In the genomic region with DNA sequence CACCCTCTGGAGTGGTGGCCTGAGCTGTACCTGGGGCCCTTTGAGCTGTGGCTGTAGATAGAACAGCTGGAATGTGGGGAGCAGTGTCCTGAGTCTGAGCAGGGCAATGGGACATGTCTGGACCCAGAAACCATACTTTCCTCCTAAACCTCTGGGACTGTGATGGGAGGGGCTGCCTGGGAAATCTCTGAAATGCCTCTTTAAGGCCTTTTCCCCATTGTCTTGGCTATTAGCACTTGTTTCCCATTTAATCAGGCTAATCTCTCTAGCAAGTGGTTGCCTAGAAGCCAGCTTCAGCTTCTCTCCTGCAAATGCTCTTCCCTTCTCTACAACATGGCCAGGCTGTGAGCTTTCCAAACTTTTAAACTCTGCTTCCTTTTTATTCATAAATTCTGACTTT, we compare ENCODE assay signal across 38 cellular contexts. TPM values are rescaled to one million over a fixed set of nuclear protein-coding genes. Genes with fewer than 3 reads are reported as not detected.
"Had no signal": no experiment of that assay in that cellular context is flagged by ENCODE, and none has a peak within 500 bp of the region (broad histone marks: within the 10 kb centered on the region; RNA-seq: fewer than 3 reads in every experiment).

No MANE protein-coding gene starts in this region.

- H3K27me3 ChIP-seq: heart right ventricle, hepatocyte, neutrophil, ovary, right atrium auricular region, right lobe of liver, stomach, testis, thyroid gland, transverse colon, upper lobe of left lung, vagina had no signal

- H3K36me3 ChIP-seq: heart right ventricle, left ventricle myocardium inferior, neutrophil, ovary, right atrium auricular region, right lobe of liver, stomach, thyroid gland, transverse colon, upper lobe of left lung, vagina had no signal

- H3K27me3 Mint-ChIP-seq: naive thymus-derived CD4-positive, alpha-beta T cell; natural killer cell treated with Interleukin-12 subunit alpha and Interleukin-12 subunit beta and Interleukin-15 and Interleukin-18, amount 100 ng/mL, for 72 hours; progenitor cell of endocrine pancreas; stimulated activated naive B cell treated with anti-CD40 and anti-IgM and Interleukin-4, amounts not matched to agents 10 μg/mL and 1 μg/mL and 100 μg/mL, for 72 hours had no signal

- H3K27ac Mint-ChIP-seq: immature natural killer cell; naive thymus-derived CD4-positive, alpha-beta T cell; natural killer cell treated with Interleukin-12 subunit alpha and Interleukin-12 subunit beta and Interleukin-15 and Interleukin-18, amount 100 ng/mL, for 72 hours; progenitor cell of endocrine pancreas; stimulated activated naive B cell treated with anti-CD40 and anti-IgM and Interleukin-4, amounts not matched to agents 10 μg/mL and 1 μg/mL and 100 μg/mL, for 72 hours had no signal

- H3K4me3 Mint-ChIP-seq: immature natural killer cell; naive thymus-derived CD4-positive, alpha-beta T cell; natural killer cell treated with Interleukin-12 subunit alpha and Interleukin-12 subunit beta and Interleukin-15 and Interleukin-18, amount 100 ng/mL, for 72 hours; stimulated activated naive B cell treated with anti-CD40 and anti-IgM and Interleukin-4, amounts not matched to agents 10 μg/mL and 1 μg/mL and 100 μg/mL, for 72 hours had no signal

- DNase-seq: heart right ventricle; immature natural killer cell; kidney; left ventricle myocardium inferior; midbrain; mucosa of descending colon; naive thymus-derived CD4-positive, alpha-beta T cell; occipital lobe; ovary; right lobe of liver; stimulated activated CD4-positive, alpha-beta T cell treated with anti-CD3 and anti-CD28 coated beads, Interleukin-1b, Interleukin-23, amount 100 ng/mL, for 48 hours; stimulated activated CD4-positive, alpha-beta T cell treated with anti-CD3 and anti-CD28 coated beads, Interleukin-2, amount 100 ng/mL, for 48 hours; stimulated activated CD4-positive, alpha-beta T cell treated with anti-CD3 and anti-CD28 coated beads, Interleukin-4, amount 100 ng/mL, for 4 hours; stimulated activated CD8-positive, alpha-beta memory T cell treated with anti-CD3 and anti-CD28 coated beads, Interleukin-4, amount 100 ng/mL, for 48 hours; stimulated activated naive B cell treated with anti-CD40 and anti-IgM and Interleukin-4, amounts not matched to agents 10 μg/mL and 1 μg/mL and 100 μg/mL, for 72 hours; stimulated activated naive CD8-positive, alpha-beta T cell treated with anti-CD3 and anti-CD28 coated beads, Interleukin-15, Interleukin-2, amounts not matched to agents 100 U/mL and 50 U/mL, for 24 hours; stomach; testis; thyroid gland; transverse colon; upper lobe of left lung had no signal

- H3K4me2 ChIP-seq: hepatocyte, smooth muscle cell had no signal

- FAIRE-seq: islet of Langerhans, kidney had no signal

- H3K4me1 ChIP-seq: heart right ventricle, left ventricle myocardium inferior, right atrium auricular region, right lobe of liver, stomach, testis, thyroid gland, transverse colon, upper lobe of left lung, vagina had no signal

- H3K27ac ChIP-seq: heart right ventricle, hepatocyte, left ventricle myocardium inferior, neutrophil, ovary, right atrium auricular region, right lobe of liver, stomach, testis, thyroid gland, transverse colon, upper lobe of left lung, vagina had no signal

- ATAC-seq: heart right ventricle; mucosa of descending colon; naive thymus-derived CD4-positive, alpha-beta T cell; natural killer cell treated with Interleukin-12 subunit alpha and Interleukin-12 subunit beta and Interleukin-15 and Interleukin-18, amount 100 ng/mL, for 72 hours; right lobe of liver; stimulated activated naive B cell treated with anti-CD40 and anti-IgM and Interleukin-4, amounts not matched to agents 10 μg/mL and 1 μg/mL and 100 μg/mL, for 72 hours; stimulated activated naive CD8-positive, alpha-beta T cell treated with anti-CD3 and anti-CD28 coated beads, Interleukin-15, Interleukin-2, amounts not matched to agents 100 U/mL and 50 U/mL, for 24 hours had no signal

- H3K9me3 ChIP-seq: mucosa of descending colon, neutrophil, ovary, right lobe of liver, testis, thyroid gland, transverse colon, vagina had no signal

- H3K4me3 ChIP-seq: heart right ventricle, hepatocyte, left ventricle myocardium inferior, lung, mucosa of descending colon, ovary, right atrium auricular region, right lobe of liver, smooth muscle cell, stomach, testis, thyroid gland, transverse colon, upper lobe of left lung, vagina had no signal

- H3K36me3 Mint-ChIP-seq: immature natural killer cell; natural killer cell treated with Interleukin-12 subunit alpha and Interleukin-12 subunit beta and Interleukin-15 and Interleukin-18, amount 100 ng/mL, for 72 hours; stimulated activated naive B cell treated with anti-CD40 and anti-IgM and Interleukin-4, amounts not matched to agents 10 μg/mL and 1 μg/mL and 100 μg/mL, for 72 hours had no signal

- H3K4me1 Mint-ChIP-seq: immature natural killer cell; naive thymus-derived CD4-positive, alpha-beta T cell; stimulated activated naive B cell treated with anti-CD40 and anti-IgM and Interleukin-4, amounts not matched to agents 10 μg/mL and 1 μg/mL and 100 μg/mL, for 72 hours had no signal

- H3K79me2 ChIP-seq: hepatocyte had no signal

- H2AFZ ChIP-seq: hepatocyte had no signal

RNA-seq across cellular contexts. Expression of a gene that starts 58.5 kb away (rescaled TPM):
- total RNA-seq: heart right ventricle; hepatocyte; kidney; left ventricle myocardium inferior; lower leg skin; lung; mesenteric fat pad; mucosa of descending colon; myocyte; naive thymus-derived CD4-positive, alpha-beta T cell; natural killer cell treated with Interleukin-12 subunit alpha and Interleukin-12 subunit beta and Interleukin-15 and Interleukin-18, amount 100 ng/mL, for 72 hours; occipital lobe; ovary; pulmonary artery endothelial cell; renal cortical epithelial cell; right atrium auricular region; right lobe of liver; skeletal muscle tissue; smooth muscle cell; stomach; thyroid gland; transverse colon; upper lobe of left lung; urinary bladder; vagina had no signal
- polyA plus RNA-seq: heart right ventricle; hepatocyte; immature natural killer cell; lung; naive thymus-derived CD4-positive, alpha-beta T cell; neural cell; ovary; smooth muscle cell; stomach; urinary bladder had no signal
